Comparison of ENCODE assay signal across 1 cellular context in genomic region chr15:56948000-56948765, GRCh38.
A peak's percentile ranks its signal among the peaks of the same experiment; 100 is the strongest.
TF ChIP-seq lines count a peak whose summit lies in the region.

No MANE protein-coding gene starts in this region.

TF ChIP-seq in HepG2, 621 proteins besides CTCF, POLR2A, EP300 and RAD21 (continued from another document):
- no peak for TF ChIP-seq ZNF331 (CRISPR knock-in tag; IDR thresholded peaks at IDR 0.05)
- no peak for TF ChIP-seq ZBTB49 (CRISPR knock-in tag; IDR thresholded peaks at IDR 0.05; ENCODE audit: borderline replicate concordance)
- TF ChIP-seq TCF12 (IDR thresholded peaks at IDR 0.05) = no peak
- TF ChIP-seq TCF12 (CRISPR knock-in tag; IDR thresholded peaks at IDR 0.05) = no peak
- TF ChIP-seq, protein P1, sequence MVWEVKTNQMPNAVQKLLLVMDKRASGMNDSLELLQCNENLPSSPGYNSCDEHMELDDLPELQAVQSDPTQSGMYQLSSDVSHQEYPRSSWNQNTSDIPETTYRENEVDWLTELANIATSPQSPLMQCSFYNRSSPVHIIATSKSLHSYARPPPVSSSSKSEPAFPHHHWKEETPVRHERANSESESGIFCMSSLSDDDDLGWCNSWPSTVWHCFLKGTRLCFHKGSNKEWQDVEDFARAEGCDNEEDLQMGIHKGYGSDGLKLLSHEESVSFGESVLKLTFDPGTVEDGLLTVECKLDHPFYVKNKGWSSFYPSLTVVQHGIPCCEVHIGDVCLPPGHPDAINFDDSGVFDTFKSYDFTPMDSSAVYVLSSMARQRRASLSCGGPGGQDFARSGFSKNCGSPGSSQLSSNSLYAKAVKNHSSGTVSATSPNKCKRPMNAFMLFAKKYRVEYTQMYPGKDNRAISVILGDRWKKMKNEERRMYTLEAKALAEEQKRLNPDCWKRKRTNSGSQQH (CRISPR knock-in tag; IDR thresholded peaks at IDR 0.05; ENCODE audit: low read depth) = no peak
- no peak for TF ChIP-seq ZNF589 (CRISPR knock-in tag; conservative IDR thresholded peaks at IDR 0.05)
- TF ChIP-seq POLR2AphosphoS2 (IDR thresholded peaks at IDR 0.05; ENCODE audit: low read depth, low read length) = no peak
- no peak for TF ChIP-seq U2AF1 (optimal IDR thresholded peaks at IDR 0.05; ENCODE audit: low read depth, low read length)
- no peak for TF ChIP-seq ZNF329 (CRISPR knock-in tag; IDR thresholded peaks at IDR 0.05; ENCODE audit: low read depth)
- no peak for TF ChIP-seq TP53 (CRISPR knock-in tag; conservative IDR thresholded peaks at IDR 0.05)
- no peak for TF ChIP-seq ZBTB46 (CRISPR knock-in tag; IDR thresholded peaks at IDR 0.05; ENCODE audit: borderline replicate concordance)
- TF ChIP-seq NCOA5 (CRISPR knock-in tag; IDR thresholded peaks at IDR 0.05) = no peak
- TF ChIP-seq GTF3A (CRISPR knock-in tag; conservative IDR thresholded peaks at IDR 0.05) = no peak
- no peak for TF ChIP-seq USF2 (IDR thresholded peaks at IDR 0.05; ENCODE audit: low read depth, low read length)
- no peak for TF ChIP-seq USF2 (CRISPR knock-in tag; IDR thresholded peaks at IDR 0.05; ENCODE audit: borderline replicate concordance)
- TF ChIP-seq, protein P2, sequence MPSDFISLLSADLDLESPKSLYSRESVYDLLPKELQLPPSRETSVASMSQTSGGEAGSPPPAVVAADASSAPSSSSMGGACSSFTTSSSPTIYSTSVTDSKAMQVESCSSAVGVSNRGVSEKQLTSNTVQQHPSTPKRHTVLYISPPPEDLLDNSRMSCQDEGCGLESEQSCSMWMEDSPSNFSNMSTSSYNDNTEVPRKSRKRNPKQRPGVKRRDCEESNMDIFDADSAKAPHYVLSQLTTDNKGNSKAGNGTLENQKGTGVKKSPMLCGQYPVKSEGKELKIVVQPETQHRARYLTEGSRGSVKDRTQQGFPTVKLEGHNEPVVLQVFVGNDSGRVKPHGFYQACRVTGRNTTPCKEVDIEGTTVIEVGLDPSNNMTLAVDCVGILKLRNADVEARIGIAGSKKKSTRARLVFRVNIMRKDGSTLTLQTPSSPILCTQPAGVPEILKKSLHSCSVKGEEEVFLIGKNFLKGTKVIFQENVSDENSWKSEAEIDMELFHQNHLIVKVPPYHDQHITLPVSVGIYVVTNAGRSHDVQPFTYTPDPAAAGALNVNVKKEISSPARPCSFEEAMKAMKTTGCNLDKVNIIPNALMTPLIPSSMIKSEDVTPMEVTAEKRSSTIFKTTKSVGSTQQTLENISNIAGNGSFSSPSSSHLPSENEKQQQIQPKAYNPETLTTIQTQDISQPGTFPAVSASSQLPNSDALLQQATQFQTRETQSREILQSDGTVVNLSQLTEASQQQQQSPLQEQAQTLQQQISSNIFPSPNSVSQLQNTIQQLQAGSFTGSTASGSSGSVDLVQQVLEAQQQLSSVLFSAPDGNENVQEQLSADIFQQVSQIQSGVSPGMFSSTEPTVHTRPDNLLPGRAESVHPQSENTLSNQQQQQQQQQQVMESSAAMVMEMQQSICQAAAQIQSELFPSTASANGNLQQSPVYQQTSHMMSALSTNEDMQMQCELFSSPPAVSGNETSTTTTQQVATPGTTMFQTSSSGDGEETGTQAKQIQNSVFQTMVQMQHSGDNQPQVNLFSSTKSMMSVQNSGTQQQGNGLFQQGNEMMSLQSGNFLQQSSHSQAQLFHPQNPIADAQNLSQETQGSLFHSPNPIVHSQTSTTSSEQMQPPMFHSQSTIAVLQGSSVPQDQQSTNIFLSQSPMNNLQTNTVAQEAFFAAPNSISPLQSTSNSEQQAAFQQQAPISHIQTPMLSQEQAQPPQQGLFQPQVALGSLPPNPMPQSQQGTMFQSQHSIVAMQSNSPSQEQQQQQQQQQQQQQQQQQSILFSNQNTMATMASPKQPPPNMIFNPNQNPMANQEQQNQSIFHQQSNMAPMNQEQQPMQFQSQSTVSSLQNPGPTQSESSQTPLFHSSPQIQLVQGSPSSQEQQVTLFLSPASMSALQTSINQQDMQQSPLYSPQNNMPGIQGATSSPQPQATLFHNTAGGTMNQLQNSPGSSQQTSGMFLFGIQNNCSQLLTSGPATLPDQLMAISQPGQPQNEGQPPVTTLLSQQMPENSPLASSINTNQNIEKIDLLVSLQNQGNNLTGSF (CRISPR knock-in tag; IDR thresholded peaks at IDR 0.05) = no peak
- no peak for TF ChIP-seq KDM2A (CRISPR knock-in tag; IDR thresholded peaks at IDR 0.05; ENCODE audit: borderline replicate concordance, low read depth)
- no peak for TF ChIP-seq ZNF678 (CRISPR knock-in tag; IDR thresholded peaks at IDR 0.05)
- TF ChIP-seq MTA1 (CRISPR knock-in tag; IDR thresholded peaks at IDR 0.05; ENCODE audit: borderline replicate concordance) = no peak
- TF ChIP-seq ETV6 (CRISPR knock-in tag; conservative IDR thresholded peaks at IDR 0.05) = no peak
- TF ChIP-seq, protein P3, sequence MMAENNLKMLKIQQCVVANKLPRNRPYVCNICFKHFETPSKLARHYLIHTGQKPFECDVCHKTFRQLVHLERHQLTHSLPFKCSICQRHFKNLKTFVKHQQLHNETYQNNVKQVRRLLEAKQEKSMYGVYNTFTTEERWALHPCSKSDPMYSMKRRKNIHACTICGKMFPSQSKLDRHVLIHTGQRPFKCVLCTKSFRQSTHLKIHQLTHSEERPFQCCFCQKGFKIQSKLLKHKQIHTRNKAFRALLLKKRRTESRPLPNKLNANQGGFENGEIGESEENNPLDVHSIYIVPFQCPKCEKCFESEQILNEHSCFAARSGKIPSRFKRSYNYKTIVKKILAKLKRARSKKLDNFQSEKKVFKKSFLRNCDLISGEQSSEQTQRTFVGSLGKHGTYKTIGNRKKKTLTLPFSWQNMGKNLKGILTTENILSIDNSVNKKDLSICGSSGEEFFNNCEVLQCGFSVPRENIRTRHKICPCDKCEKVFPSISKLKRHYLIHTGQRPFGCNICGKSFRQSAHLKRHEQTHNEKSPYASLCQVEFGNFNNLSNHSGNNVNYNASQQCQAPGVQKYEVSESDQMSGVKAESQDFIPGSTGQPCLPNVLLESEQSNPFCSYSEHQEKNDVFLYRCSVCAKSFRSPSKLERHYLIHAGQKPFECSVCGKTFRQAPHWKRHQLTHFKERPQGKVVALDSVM (CRISPR knock-in tag; IDR thresholded peaks at IDR 0.05) = peak; percentile 94
- no peak for TF ChIP-seq CSRNP1 (CRISPR knock-in tag; IDR thresholded peaks at IDR 0.05)
- TF ChIP-seq ZNF646 (CRISPR knock-in tag; IDR thresholded peaks at IDR 0.05) = no peak
- TF ChIP-seq ZNF563 (CRISPR knock-in tag; IDR thresholded peaks at IDR 0.05) = no peak
- TF ChIP-seq SALL2 (CRISPR knock-in tag; IDR thresholded peaks at IDR 0.05) = no peak
